In genomic region chr16:56310685-56311084, GRCh38 we compare ENCODE assay signal across 14 cellular contexts.
DNase-seq lines count a peak whose midpoint lies in the region; ATAC-seq and TF ChIP-seq lines count a peak whose summit lies in the region.
"Had no signal": no experiment of that assay in that cellular context is flagged by ENCODE, and none has a peak within 500 bp of the region (broad histone marks: within the 10 kb centered on the region; RNA-seq: fewer than 3 reads in every experiment).

No MANE protein-coding gene starts in this region.

- in situ Hi-C loops in Caki2 (cut with HindIII; ENCODE audit: low pct_unique_long_range_greater_than_20kb, low sequenced_read_pairs) (no loop called here), gastrocnemius medialis (cut with MboI; ENCODE audit: low sequenced_read_pairs in 4 of 4) (loop anchor here in 2 of 4 donors (5.0 to 25.0 kb wide), 2 partner anchors 368 to 598 kb away; no protein-coding TSS in a partner anchor)

- H3K9me3 Mint-ChIP-seq in activated CD4-positive, alpha-beta T cell treated with anti-CD3 and anti-CD28 coated beads for 36 hours (ENCODE audit: low read depth): no peaks in the 10 kb centered on the region
- H3K9me3 Mint-ChIP-seq: CD8-positive, alpha-beta T cell had no signal

- H3K27ac Mint-ChIP-seq in activated CD4-positive, alpha-beta T cell treated with anti-CD3 and anti-CD28 coated beads for 36 hours: no peak overlapping the region
- H3K27ac Mint-ChIP-seq: CD8-positive, alpha-beta T cell had no signal

- intact Hi-C loops in activated CD4-positive, alpha-beta T cell treated with anti-CD3 and anti-CD28 coated beads for 36 hours (cut with DNase I, micrococcal nuclease): loop anchor here in 1 of 2 experiments (10.0 kb wide), 2 partner anchors 106 to 846 kb away; no protein-coding TSS in a partner anchor
- intact Hi-C loops in gastrocnemius medialis (cut with DNase I; ENCODE audit: low total_unique reads): no loop called here

- no peak for TF ChIP-seq CTCF in gastrocnemius medialis (IDR thresholded peaks at IDR 0.05 in 4 of 5, conservative IDR thresholded peaks at IDR 0.05 in 1 of 5)

- H3K27me3 Mint-ChIP-seq in activated CD4-positive, alpha-beta T cell treated with anti-CD3 and anti-CD28 coated beads for 36 hours: no peaks in the 10 kb centered on the region

- TF ChIP-seq POLR2A in gastrocnemius medialis (IDR thresholded peaks at IDR 0.05): no peak

- ATAC-seq in activated CD4-positive, alpha-beta T cell treated with anti-CD3 and anti-CD28 coated beads for 36 hours: peak; percentile 70
- ATAC-seq in HG03108 (IDR thresholded peaks at IDR 0.05; ENCODE audit: unreplicated experiment): no peak
- ATAC-seq in gastrocnemius medialis: no peak
- ATAC-seq in GM19467 (IDR thresholded peaks at IDR 0.05; ENCODE audit: unreplicated experiment): no peak
- ATAC-seq: CD8-positive, alpha-beta T cell had no signal

- no peaks in the 10 kb centered on the region for H3K27me3 ChIP-seq in gastrocnemius medialis

- no peaks in the 10 kb centered on the region for H3K36me3 Mint-ChIP-seq in activated CD4-positive, alpha-beta T cell treated with anti-CD3 and anti-CD28 coated beads for 36 hours (ENCODE audit: low read depth)
- H3K36me3 Mint-ChIP-seq: CD8-positive, alpha-beta T cell had no signal

- no peak overlapping the region for H3K4me3 ChIP-seq in gastrocnemius medialis
- H3K4me3 ChIP-seq: K562 had no signal

- H3K4me3 Mint-ChIP-seq in activated CD4-positive, alpha-beta T cell treated with anti-CD3 and anti-CD28 coated beads for 36 hours: no peak overlapping the region
- H3K4me3 Mint-ChIP-seq: CD8-positive, alpha-beta T cell had no signal

- peak; percentile 18 for DNase-seq in activated CD4-positive, alpha-beta T cell treated with anti-CD3 and anti-CD28 coated beads for 36 hours
- no peak for DNase-seq in activated CD4-positive, alpha-beta T cell treated with anti-CD3 and anti-CD28 coated beads, Interleukin-2, amount 50 U/mL, for 1 hour
- DNase-seq in Caki2 (ENCODE audit: low read depth) (peak; percentile 16), renal cortical epithelial cell (ENCODE audit: low read depth) (peak; percentile 27), gastrocnemius medialis (no peak)
- DNase-seq: CD8-positive, alpha-beta T cell; EL; MV-4-11; NCI-H1417; NCI-H187 treated with DMSO at 0.1 percent for 48 hours had no signal

- no peaks in the 10 kb centered on the region for H3K4me1 ChIP-seq in gastrocnemius medialis

- H3K4me1 Mint-ChIP-seq in activated CD4-positive, alpha-beta T cell treated with anti-CD3 and anti-CD28 coated beads for 36 hours: peaks cover 5% of the 10 kb centered on the region

- CTCF ChIA-PET in activated CD4-positive, alpha-beta T cell treated with anti-CD3 and anti-CD28 coated beads for 36 hours (lab: Charles Lee): interaction anchor here (0.7 kb wide), 1 partner anchor 367 kb away, joined by 3 read pairs; no protein-coding TSS in a partner anchor

- H3K27ac ChIP-seq in angular gyrus (ENCODE audit: low read depth, low read length): peak overlapping the region; percentile 84
- H3K27ac ChIP-seq in gastrocnemius medialis: no peak overlapping the region

- H3K9me3 ChIP-seq in gastrocnemius medialis: no peaks in the 10 kb centered on the region

- H3K36me3 ChIP-seq in gastrocnemius medialis: no peaks in the 10 kb centered on the region

- POLR2A ChIA-PET in activated CD4-positive, alpha-beta T cell treated with anti-CD3 and anti-CD28 coated beads for 36 hours (lab: Charles Lee): no interaction called here

Comparison
In these comparisons a context has a peak if more than half of its experiments do, and no peak if none do; other contexts are left out.
1. DNase-seq: peak in activated CD4-positive, alpha-beta T cell treated with anti-CD3 and anti-CD28 coated beads for 36 hours (single experiment), Caki2 (single experiment) and renal cortical epithelial cell (single experiment); none in activated CD4-positive, alpha-beta T cell treated with anti-CD3 and anti-CD28 coated beads, Interleukin-2, amount 50 U/mL, for 1 hour (single experiment) and gastrocnemius medialis (0 of 2).